In genomic region chr4:1055721-1056590, GRCh38 we compare ENCODE assay signal across 8 cellular contexts. TPM values are rescaled to one million over a fixed set of nuclear protein-coding genes. Genes with fewer than 3 reads are reported as not detected.
DNase-seq lines count a peak whose midpoint lies in the region; ATAC-seq and TF ChIP-seq lines count a peak whose summit lies in the region.

No MANE protein-coding gene starts in this region.

- H3K27me3 ChIP-seq in colonic mucosa (peaks cover 10% of the 10 kb centered on the region), parathyroid adenoma (ENCODE audit: control insufficient read depth, insufficient read depth, low read length) (no peaks in the 10 kb centered on the region)

- H3K4me1 ChIP-seq in HEK293 (ENCODE audit: control insufficient read depth, insufficient read depth, low read length) (no peaks in the 10 kb centered on the region), colonic mucosa (no peaks in the 10 kb centered on the region), parathyroid adenoma (no peaks in the 10 kb centered on the region)

- no peak overlapping the region for H3K27ac ChIP-seq in HEK293 (ENCODE audit: extremely low read depth, low read depth, low read length)
- no peak overlapping the region for H3K27ac ChIP-seq in colonic mucosa
- no peak overlapping the region for H3K27ac ChIP-seq in parathyroid adenoma
- no peak overlapping the region for H3K27ac ChIP-seq in caudate nucleus (ENCODE audit: low read depth, low read length)

- DNase-seq in AG20443 (ENCODE audit: low spot score) = peak; percentile 85
- DNase-seq in activated CD4-positive, CD25-positive, alpha-beta regulatory T cell treated with anti-CD3 and anti-CD28 coated beads, Interleukin-2, amount 50 U/mL, for 16 hours (ENCODE audit: low read depth, low spot score) = peak; percentile 61
- no peak for DNase-seq in colonic mucosa
- DNase-seq in caudate nucleus (lab: John Stamatoyannopoulos, UW) = no peak
- no peak for DNase-seq in SIG-M5 treated with dmso at 0.1 percent for 504 hours (lab: John Stamatoyannopoulos, UW; ENCODE audit: unreplicated experiment)

- CTCF ChIA-PET in HEK293 (lab: Yijun Ruan, JAX) = no interaction called here

- no peaks in the 10 kb centered on the region for H3K9me3 ChIP-seq in HEK293 (ENCODE audit: control insufficient read depth, insufficient read depth, low read depth, low read length)
- no peaks in the 10 kb centered on the region for H3K9me3 ChIP-seq in colonic mucosa
- H3K9me3 ChIP-seq in parathyroid adenoma (ENCODE audit: control insufficient read depth, low read length) = no peaks in the 10 kb centered on the region

- no peaks in the 10 kb centered on the region for H3K79me2 ChIP-seq in parathyroid adenoma

- H3K36me3 ChIP-seq in HEK293 (ENCODE audit: control insufficient read depth in 2 of 2, insufficient read depth in 1 of 2, low read length in 2 of 2) (no peaks in the 10 kb centered on the region), colonic mucosa (no peaks in the 10 kb centered on the region), parathyroid adenoma (ENCODE audit: control insufficient read depth, insufficient read depth, low read length) (no peaks in the 10 kb centered on the region)

- H3K9ac ChIP-seq in colonic mucosa (ENCODE audit: low read depth in 2 of 2, low read length in 2 of 2) (no peak overlapping the region), parathyroid adenoma (no peak overlapping the region)

- H3K4me3 ChIP-seq in HEK293 (ENCODE audit: low read depth, low read length) (no peak overlapping the region), colonic mucosa (peak overlapping the region; percentile 14), parathyroid adenoma (ENCODE audit: low read depth, low read length) (no peak overlapping the region)

- H2AFZ ChIP-seq in parathyroid adenoma = no peak overlapping the region

- no peak for ATAC-seq in HG02973 (IDR thresholded peaks at IDR 0.05; ENCODE audit: unreplicated experiment)

- no peak for TF ChIP-seq CTCF in HEK293 (tag by site-specific recombination; IDR thresholded peaks at IDR 0.05)
- TF ChIP-seq CTCF in colonic mucosa (IDR thresholded peaks at IDR 0.05) = no peak
- no peak for TF ChIP-seq CTCF in parathyroid adenoma (IDR thresholded peaks at IDR 0.05)

- POLR2A ChIA-PET in HEK293 (lab: Yijun Ruan, JAX) = no interaction called here

- H3K4me2 ChIP-seq in parathyroid adenoma (ENCODE audit: low read length) = peak overlapping the region; percentile 0

- intact Hi-C loops in colonic mucosa (cut with DNase I) = no loop called here

TF ChIP-seq in HEK293, 187 proteins besides CTCF, POLR2A, EP300 and RAD21:
- no peak for TF ChIP-seq ZSCAN18 (tag by site-specific recombination; IDR thresholded peaks at IDR 0.05)
- 0 out of 2 replicates have a peak, but pooled peaks have one; percentile 11 for TF ChIP-seq KLF1 (tag by site-specific recombination; IDR thresholded peaks at IDR 0.05)
- TF ChIP-seq HIC1 (tag by site-specific recombination; IDR thresholded peaks at IDR 0.05) = no peak
- TF ChIP-seq KLF10 (tag by site-specific recombination; IDR thresholded peaks at IDR 0.05) = no peak
- no peak for TF ChIP-seq PRDM2 (tag by site-specific recombination; IDR thresholded peaks at IDR 0.05; ENCODE audit: borderline replicate concordance)
- no peak for TF ChIP-seq YY1 (tag by site-specific recombination; IDR thresholded peaks at IDR 0.05)

RNA-seq across cellular contexts. Expression of gene FGFRL1, which starts 44.5 kb away (rescaled TPM):
- total RNA-seq in colonic mucosa = 10 to 100 TPM; 16.0 to 34.7 TPM

RNA-seq across cellular contexts. Expression of gene RNF212, which starts 57.4 kb away (rescaled TPM):
- total RNA-seq in colonic mucosa = 1 to 10 TPM; 2.3 to 2.5 TPM

Comparison
In these comparisons a context has a peak if more than half of its experiments do, and no peak if none do; other contexts are left out.
1. DNase-seq: peak in AG20443 (single experiment) and activated CD4-positive, CD25-positive, alpha-beta regulatory T cell treated with anti-CD3 and anti-CD28 coated beads, Interleukin-2, amount 50 U/mL, for 16 hours (single experiment); none in colonic mucosa (single experiment), caudate nucleus (0 of 61) and SIG-M5 treated with dmso at 0.1 percent for 504 hours (single experiment).